Comparison of ENCODE assay signal across 8 cellular contexts in genomic region chr18:50281972-50282520, GRCh38.
A peak's percentile ranks its signal among the peaks of the same experiment; 100 is the strongest.
DNase-seq lines count a peak whose midpoint lies in the region; ATAC-seq, FAIRE-seq and TF ChIP-seq lines count a peak whose summit lies in the region.

No MANE protein-coding gene starts in this region.

- H3K79me2 ChIP-seq in SU-DHL-6 (ENCODE audit: insufficient read depth, low read length) = peaks cover 53% of the 10 kb centered on the region

- peak overlapping the region; percentile 86 for H2AFZ ChIP-seq in SU-DHL-6 (ENCODE audit: low read depth, low read length, severe bottlenecking)

- no peak for FAIRE-seq in urothelium cell line (lab: Jason Lieb, UNC)

- H3K4me3 ChIP-seq in SU-DHL-6 (ENCODE audit: insufficient read depth, low read length, poor library complexity, severe bottlenecking) (peak overlapping the region; percentile 99), foreskin fibroblast (ENCODE audit: low read depth in 1 of 2, low read length in 2 of 2) (peak overlapping the region; percentile 75 to 98), rectal smooth muscle tissue (ENCODE audit: low read length) (peak overlapping the region; percentile 99)

- no peaks in the 10 kb centered on the region for H3K9me2 ChIP-seq in SU-DHL-6 (replicated peaks; ENCODE audit: insufficient read depth, low read length)

- H3K9ac ChIP-seq in SU-DHL-6 (ENCODE audit: low read length) (peak overlapping the region; percentile 95), rectal smooth muscle tissue (ENCODE audit: low read length) (peak overlapping the region; percentile 13)

- DNase-seq in foreskin fibroblast = no peak
- DNase-seq in urothelium cell line (ENCODE audit: low spot score) = no peak
- no peak for DNase-seq in activated CD4-positive, CD25-positive, alpha-beta regulatory T cell treated with anti-CD3 and anti-CD28 coated beads, Interleukin-2, amount 50 U/mL, for 72 hours

- peaks cover 8% of the 10 kb centered on the region; the same call in 1 of the 2 replicates for H3K36me3 ChIP-seq in SU-DHL-6 (ENCODE audit: low read length)
- peaks cover 18% of the 10 kb centered on the region for H3K36me3 ChIP-seq in rectal smooth muscle tissue (ENCODE audit: control insufficient read depth, insufficient read depth, low read length)

- 0 out of 2 replicates have a peak, but pooled peaks cover 12% of the 10 kb centered on the region for H3F3A ChIP-seq in SU-DHL-6 (ENCODE audit: insufficient read depth)

- H3K4me2 ChIP-seq in SU-DHL-6 (ENCODE audit: low read depth, low read length, poor library complexity, severe bottlenecking) = peak overlapping the region; percentile 97

- peak; percentile 8 for ATAC-seq in GM19324 (IDR thresholded peaks at IDR 0.05; ENCODE audit: low FRiP score, unreplicated experiment)
- no peak for ATAC-seq in GM18519 (IDR thresholded peaks at IDR 0.05; ENCODE audit: low FRiP score, unreplicated experiment)
- no peak for ATAC-seq in GM21423 (IDR thresholded peaks at IDR 0.05; ENCODE audit: unreplicated experiment)

- no peaks in the 10 kb centered on the region for H3K9me3 ChIP-seq in SU-DHL-6 (ENCODE audit: insufficient read depth, low read length)

- H3K27ac ChIP-seq in SU-DHL-6 (ENCODE audit: low read depth, low read length) (peak overlapping the region; percentile 82), rectal smooth muscle tissue (ENCODE audit: low read depth, low read length) (peak overlapping the region; percentile 90)

- H4K20me1 ChIP-seq in SU-DHL-6 (ENCODE audit: low read depth, low read length) = peaks cover 6% of the 10 kb centered on the region; the same call in 1 of the 2 replicates

- TF ChIP-seq CTCF in SU-DHL-6 (IDR thresholded peaks at IDR 0.05; ENCODE audit: insufficient read depth, low read length, poor library complexity, severe bottlenecking) (no peak), foreskin fibroblast (IDR thresholded peaks at IDR 0.05; ENCODE audit: low read depth, low read length) (no peak)

- H3K27me3 ChIP-seq in SU-DHL-6 (ENCODE audit: low read length) (no peaks in the 10 kb centered on the region), rectal smooth muscle tissue (ENCODE audit: control insufficient read depth, insufficient read depth, low read length) (no peaks in the 10 kb centered on the region)

- peaks cover 12% of the 10 kb centered on the region for H3K4me1 ChIP-seq in rectal smooth muscle tissue (ENCODE audit: control insufficient read depth, insufficient read depth, low read length)
